In genomic region chr2:86033751-86034680, GRCh38 we compare ENCODE assay signal across 12 cellular contexts.
DNase-seq lines count a peak whose midpoint lies in the region; ATAC-seq and TF ChIP-seq lines count a peak whose summit lies in the region.
"Had no signal": no experiment of that assay in that cellular context is flagged by ENCODE, and none has a peak within 500 bp of the region (broad histone marks: within the 10 kb centered on the region; RNA-seq: fewer than 3 reads in every experiment).

No MANE protein-coding gene starts in this region.

- in situ Hi-C loops in GM13977 (cut with MboI; ENCODE audit: low pct_unique_long_range_greater_than_20kb, low sequenced_read_pairs, unreplicated experiment) = no loop called here

- H3K27ac ChIP-seq in left ventricle myocardium inferior (replicated peaks) (no peak overlapping the region), thyroid gland (peak overlapping the region; percentile 99 to 100 (median 100))

- H3K27ac Mint-ChIP-seq in activated CD8-positive, alpha-beta T cell treated with anti-CD3 and anti-CD28 coated beads for 36 hours = peak overlapping the region; percentile 71
- H3K27ac Mint-ChIP-seq in memory B cell = peak overlapping the region; percentile 99

- TF ChIP-seq CTCF in left ventricle myocardium inferior (IDR thresholded peaks at IDR 0.05; ENCODE audit: borderline replicate concordance) (no peak), thyroid gland (IDR thresholded peaks at IDR 0.05) (no peak), GM13977 (IDR thresholded peaks at IDR 0.05; ENCODE audit: extremely low read depth, insufficient read depth, missing control alignments) (no peak)
- TF ChIP-seq CTCF in activated CD8-positive, alpha-beta T cell treated with anti-CD3 and anti-CD28 coated beads for 36 hours (IDR thresholded peaks at IDR 0.05) = no peak

- no peaks in the 10 kb centered on the region for H3K27me3 ChIP-seq in left ventricle myocardium inferior (ENCODE audit: low read depth)
- H3K27me3 ChIP-seq in thyroid gland = no peaks in the 10 kb centered on the region
- H3K27me3 ChIP-seq: left lung had no signal

- H3K4me3 ChIP-seq in left ventricle myocardium inferior (no peak overlapping the region), thyroid gland (replicated peaks in 1 of 3) (no peak overlapping the region)
- H3K4me3 ChIP-seq: left lung, smooth muscle cell had no signal

- CTCF ChIA-PET in activated CD8-positive, alpha-beta T cell treated with anti-CD3 and anti-CD28 coated beads for 36 hours (lab: Charles Lee) = interaction anchor here (0.7 to 4.3 kb wide), 3 partner anchors 45 to 206 kb away, joined by 3 to 63 read pairs (median 19); partner anchors contain the start of gene ST3GAL5

- no peak overlapping the region for H3K4me3 Mint-ChIP-seq in activated CD8-positive, alpha-beta T cell treated with anti-CD3 and anti-CD28 coated beads for 36 hours
- H3K4me3 Mint-ChIP-seq in memory B cell = no peak overlapping the region

- ATAC-seq in Right ventricle myocardium superior (ENCODE audit: poor library complexity) (no peak), memory B cell (ENCODE audit: low read depth) (no peak), HG02840 (IDR thresholded peaks at IDR 0.05; ENCODE audit: low FRiP score, unreplicated experiment) (no peak)
- ATAC-seq in activated CD8-positive, alpha-beta T cell treated with anti-CD3 and anti-CD28 coated beads for 36 hours = no peak
- ATAC-seq: left lung had no signal

- H3K4me1 ChIP-seq in left ventricle myocardium inferior (peaks cover 56% of the 10 kb centered on the region), thyroid gland (peaks cover 58 to 80% of the 10 kb centered on the region in 2 donors)

- intact Hi-C loops in Right ventricle myocardium superior (cut with DNase I) = no loop called here
- intact Hi-C loops in left ventricle myocardium inferior (cut with micrococcal nuclease) = no loop called here
- intact Hi-C loops in activated CD8-positive, alpha-beta T cell treated with anti-CD3 and anti-CD28 coated beads for 36 hours (cut with micrococcal nuclease) = no loop called here
- intact Hi-C loops in thyroid gland (cut with DNase I) = no loop called here

- DNase-seq in Right ventricle myocardium superior (peak; percentile 55), left ventricle myocardium inferior (no peak), memory B cell (ENCODE audit: low spot score in 2 of 2) (no peak), thyroid gland (peak; percentile 64 to 66), anterior cingulate cortex (lab: John Stamatoyannopoulos, UW) (no peak), GM13977 (ENCODE audit: low spot score) (no peak)
- no peak for DNase-seq in activated CD8-positive, alpha-beta T cell treated with anti-CD3 and anti-CD28 coated beads for 36 hours
- DNase-seq: amygdala, SHP77 treated with DMSO at 0.1 percent for 48 hours had no signal

- H3K27me3 Mint-ChIP-seq in activated CD8-positive, alpha-beta T cell treated with anti-CD3 and anti-CD28 coated beads for 36 hours = no peaks in the 10 kb centered on the region
- no peaks in the 10 kb centered on the region for H3K27me3 Mint-ChIP-seq in memory B cell

- H3K9me3 ChIP-seq in left ventricle myocardium inferior (replicated peaks) = no peaks in the 10 kb centered on the region
- H3K9me3 ChIP-seq in thyroid gland = no peaks in the 10 kb centered on the region
- H3K9me3 ChIP-seq: left lung had no signal

- H3K36me3 ChIP-seq in left ventricle myocardium inferior (peaks cover 41% of the 10 kb centered on the region), thyroid gland (peaks cover 10 to 17% of the 10 kb centered on the region in 2 donors)

- H3K9me3 Mint-ChIP-seq in activated CD8-positive, alpha-beta T cell treated with anti-CD3 and anti-CD28 coated beads for 36 hours = no peaks in the 10 kb centered on the region
- H3K9me3 Mint-ChIP-seq in memory B cell = no peaks in the 10 kb centered on the region

- TF ChIP-seq POLR2A in thyroid gland (IDR thresholded peaks at IDR 0.05) = no peak

- WGBS in thyroid gland, 2 donors = 95 to 96% methylated on average over 20 of the region's 20 CpGs

- peaks cover 56% of the 10 kb centered on the region for H3K4me1 Mint-ChIP-seq in activated CD8-positive, alpha-beta T cell treated with anti-CD3 and anti-CD28 coated beads for 36 hours (ENCODE audit: low read depth)
- peaks cover 46% of the 10 kb centered on the region for H3K4me1 Mint-ChIP-seq in memory B cell

- POLR2A ChIA-PET in activated CD8-positive, alpha-beta T cell treated with anti-CD3 and anti-CD28 coated beads for 36 hours (lab: Charles Lee) = interaction anchor here (1.0 kb wide), 2 partner anchors 40 to 119 kb away, joined by 3 to 4 read pairs; no protein-coding TSS in a partner anchor

- peaks cover 85% of the 10 kb centered on the region for H3K36me3 Mint-ChIP-seq in activated CD8-positive, alpha-beta T cell treated with anti-CD3 and anti-CD28 coated beads for 36 hours (ENCODE audit: low read depth)
- peaks cover 25% of the 10 kb centered on the region for H3K36me3 Mint-ChIP-seq in memory B cell

Comparison
In these comparisons a context has a peak if more than half of its experiments do, and no peak if none do; other contexts are left out.
1. DNase-seq: peak in Right ventricle myocardium superior (single experiment) and thyroid gland (2 of 2); none in left ventricle myocardium inferior (single experiment), activated CD8-positive, alpha-beta T cell treated with anti-CD3 and anti-CD28 coated beads for 36 hours (single experiment), memory B cell (0 of 2), anterior cingulate cortex (0 of 58) and GM13977 (single experiment).